8 cellular contexts compared by ENCODE assay signal in genomic region chr7:44240983-44241510, GRCh38. TPM values are rescaled to one million over a fixed set of nuclear protein-coding genes. Genes with fewer than 3 reads are reported as not detected.
DNase-seq lines count a peak whose midpoint lies in the region; ATAC-seq and TF ChIP-seq lines count a peak whose summit lies in the region.

No MANE protein-coding gene starts in this region.

- WGBS in lower leg skin, 2 donors: 0 to 15% methylated on average over 2 to 10 of the region's 10 CpGs

- intact Hi-C loops in lower leg skin (cut with DNase I; ENCODE audit: low total_unique reads): loop anchor here (5.0 to 10.0 kb wide), 2 partner anchors 234 to 321 kb away; no protein-coding TSS in a partner anchor

- peak; percentile 52 for DNase-seq in activated gamma-delta T cell treated with Interleukin-2 at 50 U/mL for 16 hours
- DNase-seq in activated gamma-delta T cell (lab: John Stamatoyannopoulos, UW): no peak
- DNase-seq in NCI-H526 treated with DMSO at 0.1 percent for 48 hours (lab: John Stamatoyannopoulos, UW): peak; percentile 39
- DNase-seq in activated CD4-positive, alpha-beta T cell treated with anti-CD3 and anti-CD28 coated beads, Interleukin-2, amount 50 U/mL, for 1 hour: peak; percentile 51
- peak; percentile 85 for DNase-seq in dermis blood vessel endothelial cell
- peak; percentile 61 to 91 for DNase-seq in lower leg skin (ENCODE audit: low spot score in 2 of 2)
- DNase-seq in stimulated activated CD4-positive, alpha-beta T cell treated with anti-CD3 and anti-CD28 coated beads, TNF-alpha, amount 100 ng/mL, for 4 hours (ENCODE audit: low read depth in 3 of 3): peak; percentile 28 to 44 (median 36)

- TF ChIP-seq CTCF in lower leg skin (IDR thresholded peaks at IDR 0.05): no peak

- peak; percentile 70 for ATAC-seq in HG03378 (IDR thresholded peaks at IDR 0.05; ENCODE audit: unreplicated experiment)

- TF ChIP-seq POLR2A in lower leg skin (IDR thresholded peaks at IDR 0.05): no peak

- no peak overlapping the region for H3K4me3 ChIP-seq in lower leg skin (ENCODE audit: low read depth, poor library complexity, severe bottlenecking)

RNA-seq across cellular contexts. Expression of gene YKT6, which starts 40.3 kb away (rescaled TPM):
- total RNA-seq in dermis blood vessel endothelial cell (77.9 and 93.4 TPM in 2 replicates), lower leg skin (10 to 100 TPM; 38.5 to 51.3 (median 44.3) TPM)

RNA-seq across cellular contexts. Expression of gene GCK, which starts 51.8 kb away (rescaled TPM):
- total RNA-seq in dermis blood vessel endothelial cell (0.23 TPM in 1 of 2 replicates, not detected in the other), lower leg skin (1 to 10 TPM in 1 of 4 donors, under 1 TPM in 1, not detected in 2; 0.25 to 1.2 TPM)
